In genomic region chr7:128758553-128758952, GRCh38 we compare ENCODE assay signal across 14 cellular contexts. TPM values are rescaled to one million over a fixed set of nuclear protein-coding genes. Genes with fewer than 3 reads are reported as not detected.
DNase-seq lines count a peak whose midpoint lies in the region; ATAC-seq and TF ChIP-seq lines count a peak whose summit lies in the region.
"Had no signal": no experiment of that assay in that cellular context is flagged by ENCODE, and none has a peak within 500 bp of the region (broad histone marks: within the 10 kb centered on the region; RNA-seq: fewer than 3 reads in every experiment).

No MANE protein-coding gene starts in this region.

- no peak overlapping the region for H2BK20ac ChIP-seq in IMR-90 (ENCODE audit: low read depth, low read length)

- H2BK15ac ChIP-seq in IMR-90 (ENCODE audit: low read depth, low read length): no peak overlapping the region

- no peaks in the 10 kb centered on the region for H3K4me1 Mint-ChIP-seq in activated CD4-positive, alpha-beta T cell treated with anti-CD3 and anti-CD28 coated beads, Interleukin-2, amount 10 ng/mL, durations not matched to agents 7 days and 5 days
- peaks cover 5% of the 10 kb centered on the region for H3K4me1 Mint-ChIP-seq in activated CD4-positive, alpha-beta T cell treated with anti-CD3 and anti-CD28 coated beads for 36 hours
- H3K4me1 Mint-ChIP-seq in activated T-helper 1 cell treated with anti-CD3 and anti-CD28 coated beads, Interleukin-12 subunit alpha, Interleukin-12 subunit beta, Interleukin-2, Interleukin-4 antibody, amounts not matched to agents 30 ng/mL and 10 ng/mL and 1 ng/mL, durations not matched to agents 14 hours and 24 hours and 36 hours (ENCODE audit: low read depth): no peaks in the 10 kb centered on the region
- H3K4me1 Mint-ChIP-seq: H9 had no signal

- H3K4me1 ChIP-seq in IMR-90 (ENCODE audit: control insufficient read depth, insufficient read depth, low read length) (peaks cover 11% of the 10 kb centered on the region), gastroesophageal sphincter (peaks cover 13 to 53% (median 20%) of the 10 kb centered on the region in 3 donors), sigmoid colon (peaks cover 0 to 48% (median 40%) of the 10 kb centered on the region in 4 donors), heart right ventricle (peaks cover 0 to 38% (median 19%) of the 10 kb centered on the region in 9 donors)
- H3K4me1 ChIP-seq: BLaER1 had no signal

- dilution Hi-C loops in IMR-90 (cut with HindIII; ENCODE audit: low sequenced_read_pairs, unreplicated experiment): no loop called here

- no peak for ATAC-seq in activated CD4-positive, alpha-beta T cell treated with anti-CD3 and anti-CD28 coated beads for 36 hours
- ATAC-seq in IMR-90 (ENCODE audit: low read depth) (no peak), gastroesophageal sphincter (no peak), heart right ventricle (no peak)

- TF ChIP-seq POLR2A in IMR-90 (IDR thresholded peaks at IDR 0.05; ENCODE audit: low read depth, low read length) (no peak), gastroesophageal sphincter (IDR thresholded peaks at IDR 0.05) (no peak), sigmoid colon (IDR thresholded peaks at IDR 0.05) (no peak)

- peaks cover 9% of the 10 kb centered on the region for H3K9me1 ChIP-seq in IMR-90 (ENCODE audit: insufficient read depth, low read length)

- TF ChIP-seq RAD21 in IMR-90 (IDR thresholded peaks at IDR 0.05; ENCODE audit: low read length): no peak

- H4K5ac ChIP-seq in IMR-90 (ENCODE audit: low read depth, low read length): no peak overlapping the region

- in situ Hi-C loops in IMR-90 (cut with MboI; ENCODE audit: low sequenced_read_pairs): no loop called here

- no TSS peak for BruUV-seq in IMR-90 (replicated peaks; lab: Mats Ljungman, UMichigan)

- H3K27ac ChIP-seq in IMR-90 (ENCODE audit: insufficient read depth, low read length) (no peak overlapping the region), gastroesophageal sphincter (peak overlapping the region; percentile 81 to 100 (median 90)), sigmoid colon (peak overlapping the region; percentile 84 to 93 (median 91)), heart right ventricle (no peak overlapping the region)
- H3K27ac ChIP-seq: 22Rv1, BLaER1 had no signal

- H3K27me3 ChIP-seq in IMR-90 (ENCODE audit: control insufficient read depth, insufficient read depth, low read length): no peaks in the 10 kb centered on the region
- H3K27me3 ChIP-seq in gastroesophageal sphincter: no peaks in the 10 kb centered on the region
- no peaks in the 10 kb centered on the region for H3K27me3 ChIP-seq in sigmoid colon
- no peaks in the 10 kb centered on the region for H3K27me3 ChIP-seq in heart right ventricle
- H3K27me3 ChIP-seq: BLaER1 had no signal

- peaks cover 30% of the 10 kb centered on the region for H3K36me3 Mint-ChIP-seq in activated CD4-positive, alpha-beta T cell treated with anti-CD3 and anti-CD28 coated beads, Interleukin-2, amount 10 ng/mL, durations not matched to agents 7 days and 5 days (ENCODE audit: low read depth)
- peaks cover 39% of the 10 kb centered on the region for H3K36me3 Mint-ChIP-seq in activated CD4-positive, alpha-beta T cell treated with anti-CD3 and anti-CD28 coated beads for 36 hours (ENCODE audit: low read depth)
- H3K36me3 Mint-ChIP-seq in activated T-helper 1 cell treated with anti-CD3 and anti-CD28 coated beads, Interleukin-12 subunit alpha, Interleukin-12 subunit beta, Interleukin-2, Interleukin-4 antibody, amounts not matched to agents 30 ng/mL and 10 ng/mL and 1 ng/mL, durations not matched to agents 14 hours and 24 hours and 36 hours (ENCODE audit: low read depth): peaks cover 42% of the 10 kb centered on the region

- no peaks in the 10 kb centered on the region for H3K9me3 Mint-ChIP-seq in activated CD4-positive, alpha-beta T cell treated with anti-CD3 and anti-CD28 coated beads, Interleukin-2, amount 10 ng/mL, durations not matched to agents 7 days and 5 days
- no peaks in the 10 kb centered on the region for H3K9me3 Mint-ChIP-seq in activated CD4-positive, alpha-beta T cell treated with anti-CD3 and anti-CD28 coated beads for 36 hours (ENCODE audit: low read depth)
- no peaks in the 10 kb centered on the region for H3K9me3 Mint-ChIP-seq in activated T-helper 1 cell treated with anti-CD3 and anti-CD28 coated beads, Interleukin-12 subunit alpha, Interleukin-12 subunit beta, Interleukin-2, Interleukin-4 antibody, amounts not matched to agents 30 ng/mL and 10 ng/mL and 1 ng/mL, durations not matched to agents 14 hours and 24 hours and 36 hours
- H3K9me3 Mint-ChIP-seq: H9 had no signal

- H4K8ac ChIP-seq in IMR-90 (ENCODE audit: low read depth in 2 of 2, low read length in 2 of 2): 0 out of 4 replicates have a peak overlapping the region, but pooled peaks of 1 of the 2 experiments have one; percentile 23

- H4K20me1 ChIP-seq in IMR-90 (ENCODE audit: insufficient read depth, low read length): peaks cover 74% of the 10 kb centered on the region

- no peak overlapping the region for H3K4ac ChIP-seq in IMR-90 (ENCODE audit: low read depth, low read length)

- H3K9me3 ChIP-seq in IMR-90 (ENCODE audit: control insufficient read depth, insufficient read depth, low read length): no peaks in the 10 kb centered on the region
- H3K9me3 ChIP-seq in gastroesophageal sphincter: no peaks in the 10 kb centered on the region
- no peaks in the 10 kb centered on the region for H3K9me3 ChIP-seq in sigmoid colon
- no peaks in the 10 kb centered on the region for H3K9me3 ChIP-seq in heart right ventricle
- H3K9me3 ChIP-seq: BLaER1 had no signal

- DNase-seq in activated CD4-positive, alpha-beta T cell treated with anti-CD3 and anti-CD28 coated beads, Interleukin-2, amount 10 ng/mL, durations not matched to agents 7 days and 5 days: no peak
- no peak for DNase-seq in activated CD4-positive, alpha-beta T cell treated with anti-CD3 and anti-CD28 coated beads for 36 hours
- DNase-seq in IMR-90 (no peak), sigmoid colon (no peak), heart right ventricle (no peak)
- DNase-seq in activated T-helper 1 cell treated with anti-CD3 and anti-CD28 coated beads, Interleukin-12 subunit alpha, Interleukin-12 subunit beta, Interleukin-2, Interleukin-4 antibody, amounts not matched to agents 30 ng/mL and 10 ng/mL and 1 ng/mL, durations not matched to agents 14 hours and 24 hours and 36 hours (ENCODE audit: low spot score): no peak
- no peak for DNase-seq in stimulated activated CD4-positive, alpha-beta T cell treated with anti-CD3 and anti-CD28 coated beads, Interleukin-12 subunit alpha, Interleukin-12 subunit beta, amount 100 ng/mL, for 4 hours
- DNase-seq: AML-193, DMS53, GOT3, H9 had no signal

- no peaks in the 10 kb centered on the region for H3K27me3 Mint-ChIP-seq in activated CD4-positive, alpha-beta T cell treated with anti-CD3 and anti-CD28 coated beads, Interleukin-2, amount 10 ng/mL, durations not matched to agents 7 days and 5 days
- H3K27me3 Mint-ChIP-seq in activated CD4-positive, alpha-beta T cell treated with anti-CD3 and anti-CD28 coated beads for 36 hours: no peaks in the 10 kb centered on the region
- no peaks in the 10 kb centered on the region for H3K27me3 Mint-ChIP-seq in activated T-helper 1 cell treated with anti-CD3 and anti-CD28 coated beads, Interleukin-12 subunit alpha, Interleukin-12 subunit beta, Interleukin-2, Interleukin-4 antibody, amounts not matched to agents 30 ng/mL and 10 ng/mL and 1 ng/mL, durations not matched to agents 14 hours and 24 hours and 36 hours (ENCODE audit: insufficient read depth)

- peaks cover 38% of the 10 kb centered on the region for H3K36me3 ChIP-seq in IMR-90 (ENCODE audit: control insufficient read depth, insufficient read depth, low read length)
- H3K36me3 ChIP-seq in gastroesophageal sphincter: peaks cover 0 to 64% of the 10 kb centered on the region in 2 donors
- peaks cover 0 to 63% (median 12%) of the 10 kb centered on the region in 4 donors for H3K36me3 ChIP-seq in sigmoid colon
- peaks cover 0 to 98% (median 50%) of the 10 kb centered on the region in 9 donors for H3K36me3 ChIP-seq in heart right ventricle

- no peak overlapping the region for H3K4me3 ChIP-seq in IMR-90 (ENCODE audit: insufficient read depth, low read depth, low read length)
- H3K4me3 ChIP-seq in gastroesophageal sphincter: no peak overlapping the region
- H3K4me3 ChIP-seq in sigmoid colon: no peak overlapping the region
- no peak overlapping the region for H3K4me3 ChIP-seq in heart right ventricle
- H3K4me3 ChIP-seq: BLaER1 had no signal

- H3K27ac Mint-ChIP-seq in activated CD4-positive, alpha-beta T cell treated with anti-CD3 and anti-CD28 coated beads, Interleukin-2, amount 10 ng/mL, durations not matched to agents 7 days and 5 days: peak overlapping the region; percentile 10
- no peak overlapping the region for H3K27ac Mint-ChIP-seq in activated CD4-positive, alpha-beta T cell treated with anti-CD3 and anti-CD28 coated beads for 36 hours
- no peak overlapping the region for H3K27ac Mint-ChIP-seq in activated T-helper 1 cell treated with anti-CD3 and anti-CD28 coated beads, Interleukin-12 subunit alpha, Interleukin-12 subunit beta, Interleukin-2, Interleukin-4 antibody, amounts not matched to agents 30 ng/mL and 10 ng/mL and 1 ng/mL, durations not matched to agents 14 hours and 24 hours and 36 hours
- H3K27ac Mint-ChIP-seq: H9 had no signal

- no peak overlapping the region for H3K14ac ChIP-seq in IMR-90 (replicated peaks; ENCODE audit: low read depth, low read length)

- no peak overlapping the region for H4K91ac ChIP-seq in IMR-90 (ENCODE audit: insufficient read depth, low read depth, low read length)

- POLR2A ChIA-PET in activated CD4-positive, alpha-beta T cell treated with anti-CD3 and anti-CD28 coated beads, Interleukin-2, amount 10 ng/mL, durations not matched to agents 7 days and 5 days (lab: Charles Lee): no interaction called here
- POLR2A ChIA-PET in activated CD4-positive, alpha-beta T cell treated with anti-CD3 and anti-CD28 coated beads for 36 hours (lab: Charles Lee): interaction anchor here (0.6 to 1.4 kb wide), 2 partner anchors 19 to 526 kb away, joined by 3 to 4 read pairs; partner anchors contain the start of gene CALU
- POLR2A ChIA-PET in IMR-90 (lab: Charles Lee; ENCODE audit: unreplicated experiment): no interaction called here

- H3K4me2 ChIP-seq in IMR-90 (ENCODE audit: low read depth, low read length): no peak overlapping the region
- H3K4me2 ChIP-seq: BLaER1 had no signal

- TF ChIP-seq CTCF in IMR-90 (conservative IDR thresholded peaks at IDR 0.05; ENCODE audit: low read depth, low read length) (no peak), gastroesophageal sphincter (IDR thresholded peaks at IDR 0.05) (no peak), sigmoid colon (IDR thresholded peaks at IDR 0.05) (no peak), heart right ventricle (IDR thresholded peaks at IDR 0.05) (no peak)

- intact Hi-C loops in activated CD4-positive, alpha-beta T cell treated with anti-CD3 and anti-CD28 coated beads for 36 hours (cut with DNase I, micrococcal nuclease): no loop called here
- intact Hi-C loops in IMR-90 (cut with micrococcal nuclease) (no loop called here), sigmoid colon (cut with DNase I) (loop anchor here (5.0 kb wide), 1 partner anchor 34 kb away; the partner anchor contains the start of gene CCDC136), heart right ventricle (cut with DNase I) (loop anchor here in 1 of 10 donors (10.0 kb wide), 1 partner anchor 66 kb away; no protein-coding TSS in a partner anchor)
- intact Hi-C loops in activated T-helper 1 cell treated with anti-CD3 and anti-CD28 coated beads, Interleukin-12 subunit alpha, Interleukin-12 subunit beta, Interleukin-2, Interleukin-4 antibody, amounts not matched to agents 30 ng/mL and 10 ng/mL and 1 ng/mL, durations not matched to agents 14 hours and 24 hours and 36 hours (cut with micrococcal nuclease): no loop called here

- no peak overlapping the region for H3K18ac ChIP-seq in IMR-90 (ENCODE audit: low read depth, low read length)

- H3K9ac ChIP-seq in IMR-90 (ENCODE audit: low read depth, low read length): no peak overlapping the region
- H3K9ac ChIP-seq: BLaER1 had no signal

- no CpG with 5 or more reads among the region's 1 CpG for WGBS in IMR-90 (ENCODE audit: extremely low coverage in 2 of 2, insufficient read length in 1 of 2), 2 experiments
- WGBS in gastroesophageal sphincter (ENCODE audit: low coverage in 1 of 2), 2 donors: 67 to 100% methylated on average over 1 of the region's 1 CpG
- WGBS in sigmoid colon, 2 donors: 97 to 98% methylated on average over 1 of the region's 1 CpG
- 100% methylated on average over 1 of the region's 1 CpG for WGBS in heart right ventricle, 2 donors

- no peak overlapping the region for H3K23ac ChIP-seq in IMR-90 (ENCODE audit: low read depth, low read length)

- H2BK120ac ChIP-seq in IMR-90 (ENCODE audit: low read depth, low read length): no peak overlapping the region

- H2BK5ac ChIP-seq in IMR-90 (ENCODE audit: low read depth, low read length, poor library complexity, severe bottlenecking): no peak overlapping the region

- H2AFZ ChIP-seq in IMR-90 (replicated peaks; ENCODE audit: low read length, poor library complexity): no peak overlapping the region

- CTCF ChIA-PET in activated CD4-positive, alpha-beta T cell treated with anti-CD3 and anti-CD28 coated beads, Interleukin-2, amount 10 ng/mL, durations not matched to agents 7 days and 5 days (lab: Charles Lee): interaction anchor here (0.8 to 1.2 kb wide), 2 partner anchors 11 to 78 kb away, joined by 3 read pairs; no protein-coding TSS in a partner anchor
- CTCF ChIA-PET in activated CD4-positive, alpha-beta T cell treated with anti-CD3 and anti-CD28 coated beads for 36 hours (lab: Charles Lee): interaction anchor here (0.6 kb wide), 1 partner anchor 125 kb away, joined by 3 read pairs; no protein-coding TSS in a partner anchor
- CTCF ChIA-PET in IMR-90 (lab: Yijun Ruan, JAX): no interaction called here

- H2AK9ac ChIP-seq in IMR-90 (replicated peaks; ENCODE audit: low read depth, low read length, poor library complexity): no peak overlapping the region

- no peak overlapping the region for H3K4me3 Mint-ChIP-seq in activated CD4-positive, alpha-beta T cell treated with anti-CD3 and anti-CD28 coated beads, Interleukin-2, amount 10 ng/mL, durations not matched to agents 7 days and 5 days
- H3K4me3 Mint-ChIP-seq in activated CD4-positive, alpha-beta T cell treated with anti-CD3 and anti-CD28 coated beads for 36 hours: no peak overlapping the region
- H3K4me3 Mint-ChIP-seq in activated T-helper 1 cell treated with anti-CD3 and anti-CD28 coated beads, Interleukin-12 subunit alpha, Interleukin-12 subunit beta, Interleukin-2, Interleukin-4 antibody, amounts not matched to agents 30 ng/mL and 10 ng/mL and 1 ng/mL, durations not matched to agents 14 hours and 24 hours and 36 hours: no peak overlapping the region
- H3K4me3 Mint-ChIP-seq: H9 had no signal

- no peak for TF ChIP-seq EP300 in gastroesophageal sphincter (IDR thresholded peaks at IDR 0.05)
- no peak for TF ChIP-seq EP300 in sigmoid colon (IDR thresholded peaks at IDR 0.05)

- no peak overlapping the region for H2AK5ac ChIP-seq in IMR-90 (ENCODE audit: low read depth, low read length)

- peaks cover 28 to 59% of the 10 kb centered on the region in 2 experiments for H3K79me1 ChIP-seq in IMR-90 (ENCODE audit: low read depth in 1 of 2, low read length in 2 of 2)

- H3K56ac ChIP-seq in IMR-90 (ENCODE audit: extremely low read depth, insufficient read depth, low read length): no peak overlapping the region

RNA-seq across cellular contexts. Expression of gene OPN1SW, which starts 17.0 kb away (rescaled TPM):
- total RNA-seq in activated CD4-positive, alpha-beta T cell treated with anti-CD3 and anti-CD28 coated beads, Interleukin-2, amount 10 ng/mL, durations not matched to agents 7 days and 5 days: not detected
- total RNA-seq in activated CD4-positive, alpha-beta T cell treated with anti-CD3 and anti-CD28 coated beads for 36 hours: not detected
- total RNA-seq in IMR-90 (2012; rRNA removed) (not detected in 2 replicates), gastroesophageal sphincter (not detected), sigmoid colon (not detected), heart right ventricle (not detected)
- polyA plus RNA-seq in IMR-90 (2012; rRNA removed) (not detected in 2 replicates), sigmoid colon (not detected), heart right ventricle (not detected)
- 0.04 TPM in 1 of 2 replicates, not detected in the other for polyA plus RNA-seq in IMR-90 (2012; cell fraction: cytosol; rRNA removed)
- polyA plus RNA-seq in IMR-90 (2012; cell fraction: nucleus; rRNA removed; ENCODE audit: low replicate concordance): not detected in 2 replicates
- total RNA-seq in activated T-helper 1 cell treated with anti-CD3 and anti-CD28 coated beads, Interleukin-12 subunit alpha, Interleukin-12 subunit beta, Interleukin-2, Interleukin-4 antibody, amounts not matched to agents 30 ng/mL and 10 ng/mL and 1 ng/mL, durations not matched to agents 14 hours and 24 hours and 36 hours: not detected in 2 replicates
- total RNA-seq: H9 had no signal

RNA-seq across cellular contexts. Expression of gene CALU, which starts 19.4 kb away (rescaled TPM):
- total RNA-seq in activated CD4-positive, alpha-beta T cell treated with anti-CD3 and anti-CD28 coated beads, Interleukin-2, amount 10 ng/mL, durations not matched to agents 7 days and 5 days: 10 to 100 TPM; 29.5 to 32.1 TPM
- total RNA-seq in activated CD4-positive, alpha-beta T cell treated with anti-CD3 and anti-CD28 coated beads for 36 hours: 10 to 100 TPM; 32.9 to 33.8 TPM
- total RNA-seq in IMR-90 (2012; rRNA removed) (421 and 914 TPM in 2 replicates), gastroesophageal sphincter (100 to 1,000 TPM; 146 to 274 (median 235) TPM), sigmoid colon (100 to 1,000 TPM; 153 to 250 (median 198) TPM), heart right ventricle (100 to 1,000 TPM; 197 to 333 (median 249) TPM)
- polyA plus RNA-seq in IMR-90 (2012; rRNA removed) (426 and 525 TPM in 2 replicates), sigmoid colon (10 to 100 TPM; 14.4 to 38.7 (median 23.1) TPM), heart right ventricle (100 to 1,000 TPM in 1 of 2 donors, 10 to 100 TPM in 1; 39.9 to 260 TPM)
- 91.7 and 135 TPM in 2 replicates for polyA plus RNA-seq in IMR-90 (2012; cell fraction: cytosol; rRNA removed)
- 22.2 and 179 TPM in 2 replicates for polyA plus RNA-seq in IMR-90 (2012; cell fraction: nucleus; rRNA removed; ENCODE audit: low replicate concordance)
- total RNA-seq in activated T-helper 1 cell treated with anti-CD3 and anti-CD28 coated beads, Interleukin-12 subunit alpha, Interleukin-12 subunit beta, Interleukin-2, Interleukin-4 antibody, amounts not matched to agents 30 ng/mL and 10 ng/mL and 1 ng/mL, durations not matched to agents 14 hours and 24 hours and 36 hours: 52.8 and 59.2 TPM in 2 replicates

RNA-seq across cellular contexts. Expression of gene CCDC136, which starts 33.2 kb away (rescaled TPM):
- total RNA-seq in activated CD4-positive, alpha-beta T cell treated with anti-CD3 and anti-CD28 coated beads, Interleukin-2, amount 10 ng/mL, durations not matched to agents 7 days and 5 days: 1 to 10 TPM; 5.1 to 6.8 TPM
- total RNA-seq in activated CD4-positive, alpha-beta T cell treated with anti-CD3 and anti-CD28 coated beads for 36 hours: 1 to 10 TPM; 6.9 to 7.7 TPM
- total RNA-seq in IMR-90 (2012; rRNA removed) (7.7 and 8.3 TPM in 2 replicates), gastroesophageal sphincter (10 to 100 TPM; 14.5 to 46.9 (median 21.5) TPM), sigmoid colon (10 to 100 TPM; 19.9 to 53.7 (median 23.7) TPM), heart right ventricle (10 to 100 TPM in 4 of 10 donors, 1 to 10 TPM in 6; 1.8 to 14.4 (median 8.0) TPM)
- polyA plus RNA-seq in IMR-90 (2012; rRNA removed) (15.1 and 18.0 TPM in 2 replicates), sigmoid colon (1 to 10 TPM in 2 of 3 donors, not detected in 1; 2.4 to 2.8 TPM), heart right ventricle (10 to 100 TPM in 1 of 2 donors, 1 to 10 TPM in 1; 4.6 to 13.5 TPM)
- 5.3 and 5.9 TPM in 2 replicates for polyA plus RNA-seq in IMR-90 (2012; cell fraction: cytosol; rRNA removed)
- 41.0 and 106 TPM in 2 replicates for polyA plus RNA-seq in IMR-90 (2012; cell fraction: nucleus; rRNA removed; ENCODE audit: low replicate concordance)
- total RNA-seq in activated T-helper 1 cell treated with anti-CD3 and anti-CD28 coated beads, Interleukin-12 subunit alpha, Interleukin-12 subunit beta, Interleukin-2, Interleukin-4 antibody, amounts not matched to agents 30 ng/mL and 10 ng/mL and 1 ng/mL, durations not matched to agents 14 hours and 24 hours and 36 hours: 10.0 and 11.1 TPM in 2 replicates

Comparison
In these comparisons a context has a peak if more than half of its experiments do, and no peak if none do; other contexts are left out.
1. H3K27ac ChIP-seq: peak in gastroesophageal sphincter (4 of 4) and sigmoid colon (4 of 4); none in IMR-90 (single experiment) and heart right ventricle (0 of 10).